In the genomic region with DNA sequence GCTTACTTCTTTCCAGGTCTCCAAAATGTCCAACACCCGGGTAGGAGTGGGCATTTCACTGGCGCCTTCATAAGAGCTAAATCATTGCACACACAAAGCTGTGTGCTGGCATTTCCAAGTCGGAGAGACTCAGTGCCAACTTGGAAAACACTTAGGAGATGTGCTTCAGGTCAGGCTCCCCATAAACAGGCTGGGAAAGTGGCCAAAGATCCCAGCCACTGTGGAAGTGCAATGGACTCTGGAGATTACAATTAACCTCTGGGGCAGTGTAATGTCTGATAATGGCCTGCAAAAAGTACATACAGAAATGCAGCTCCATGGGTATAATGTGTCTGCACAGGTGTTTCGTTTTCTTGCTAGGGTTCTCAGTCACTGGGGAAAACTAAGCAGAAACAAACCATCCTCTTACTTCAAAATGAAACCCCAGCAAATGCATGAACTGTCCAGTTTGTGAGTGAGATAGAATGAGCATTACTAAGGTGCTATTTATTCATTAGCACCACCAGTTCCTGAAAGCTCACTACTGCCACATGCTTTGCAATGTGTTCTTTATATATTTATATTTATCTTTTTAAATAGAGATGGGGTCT, we compare ENCODE assay signal across 12 cellular contexts.
A peak's percentile ranks its signal among the peaks of the same experiment; 100 is the strongest.
DNase-seq lines count a peak whose midpoint lies in the region; ATAC-seq and TF ChIP-seq lines count a peak whose summit lies in the region.
"Had no signal": no experiment of that assay in that cellular context is flagged by ENCODE, and none has a peak within 500 bp of the region (broad histone marks: within the 10 kb centered on the region; RNA-seq: fewer than 3 reads in every experiment).

No MANE protein-coding gene starts in this region.

- H3K9me3 ChIP-seq in osteoblast (ENCODE audit: low read depth, low read length): no peaks in the 10 kb centered on the region

- H3K4me2 ChIP-seq in osteoblast (ENCODE audit: insufficient read depth, low read length): no peak overlapping the region

- H3K27ac ChIP-seq in osteoblast (ENCODE audit: low read depth, low read length): no peak overlapping the region

- H3K4me3 ChIP-seq in osteoblast (ENCODE audit: insufficient read depth, low read length): no peak overlapping the region

- H3K27me3 ChIP-seq in osteoblast (ENCODE audit: insufficient read depth, low read length): no peaks in the 10 kb centered on the region

- H3K4me1 ChIP-seq in osteoblast (ENCODE audit: insufficient read depth, low read length): peaks cover 14% of the 10 kb centered on the region

- TF ChIP-seq CTCF in osteoblast (IDR thresholded peaks at IDR 0.05; ENCODE audit: extremely low read depth, low read depth, low read length): no peak

- H3K36me3 ChIP-seq in osteoblast (ENCODE audit: insufficient read depth, low read length): no peaks in the 10 kb centered on the region

- H3K79me2 ChIP-seq in osteoblast (ENCODE audit: insufficient read depth, low read length): no peaks in the 10 kb centered on the region

- H2AFZ ChIP-seq in osteoblast (ENCODE audit: low read length): no peak overlapping the region

- DNase-seq in renal cortical epithelial cell (ENCODE audit: low read depth): peak; percentile 29
- no peak for DNase-seq in NCI-H1092 treated with DMSO at 0.1 percent for 48 hours (lab: John Stamatoyannopoulos, UW)
- no peak for DNase-seq in AG08396 (ENCODE audit: low spot score)
- no peak for DNase-seq in osteoblast (ENCODE audit: insufficient read length, low spot score, missing footprints)
- DNase-seq: activated CD4-positive, alpha-beta T cell treated with anti-CD3 and anti-CD28 coated beads for 1 hour; activated T-cell treated with anti-CD3 and anti-CD28 coated beads, Interleukin-2, amount 50 U/mL, for 24 hours; amniotic stem cell; IMR-90; NCI-H1694 treated with DMSO at 0.1 percent for 48 hours had no signal

- H4K20me1 ChIP-seq in osteoblast (ENCODE audit: insufficient read depth, low read length): peaks cover 2% of the 10 kb centered on the region

- ATAC-seq in GM18907 (IDR thresholded peaks at IDR 0.05; ENCODE audit: unreplicated experiment) (peak; percentile 81), GM21825 (IDR thresholded peaks at IDR 0.05; ENCODE audit: unreplicated experiment) (peak; percentile 61), HG03558 (IDR thresholded peaks at IDR 0.05; ENCODE audit: extremely low read depth, unreplicated experiment) (peak; percentile 65)
